In genomic region chr3:48428863-48429415, GRCh38 we compare ENCODE assay signal across 9 cellular contexts. TPM values are rescaled to one million over a fixed set of nuclear protein-coding genes. Genes with fewer than 3 reads are reported as not detected.
DNase-seq lines count a peak whose midpoint lies in the region; ATAC-seq and TF ChIP-seq lines count a peak whose summit lies in the region.
"Had no signal": no experiment of that assay in that cellular context is flagged by ENCODE, and none has a peak within 500 bp of the region (broad histone marks: within the 10 kb centered on the region; RNA-seq: fewer than 3 reads in every experiment).

No MANE protein-coding gene starts in this region.

- no peak for TF ChIP-seq EP300 in esophagus muscularis mucosa (IDR thresholded peaks at IDR 0.05)

- H3K27ac ChIP-seq in SJSA1 (no peak overlapping the region), esophagus muscularis mucosa (replicated peaks in 1 of 4) (peak overlapping the region; percentile 93 to 99 (median 98))

- DNase-seq in BE2C (peak; percentile 37), SJSA1 (ENCODE audit: low read depth in 1 of 2, low spot score in 2 of 2) (peak in 1 of 2 experiments; percentile 24), esophagus muscularis mucosa (ENCODE audit: extremely low spot score) (no peak), myocyte (ENCODE audit: low read depth) (peak; percentile 61), epidermal melanocyte (ENCODE audit: insufficient read length, low spot score) (no peak)

- no CpG with 5 or more reads among the region's 65 CpGs for WGBS in esophagus muscularis mucosa

- H3K36me3 ChIP-seq in BE2C (peaks cover 3% of the 10 kb centered on the region; the same call in 1 of the 2 replicates), SJSA1 (peaks cover 4% of the 10 kb centered on the region), esophagus muscularis mucosa (peaks cover 0 to 22% (median 16%) of the 10 kb centered on the region in 4 donors)

- H3K4me3 ChIP-seq in BE2C (ENCODE audit: low read depth, low read length) (peak overlapping the region; percentile 59), SJSA1 (peak overlapping the region; percentile 79), esophagus muscularis mucosa (peak overlapping the region; percentile 77 to 92 (median 86))

- ATAC-seq in GM21529 (IDR thresholded peaks at IDR 0.05; ENCODE audit: unreplicated experiment), result peak; percentile 39
- ATAC-seq in GM18858 (IDR thresholded peaks at IDR 0.05; ENCODE audit: unreplicated experiment), result no peak
- ATAC-seq in HG03025 (IDR thresholded peaks at IDR 0.05; ENCODE audit: low FRiP score, unreplicated experiment), result no peak

- intact Hi-C loops in esophagus muscularis mucosa (cut with DNase I), result no loop called here

- no peak for TF ChIP-seq CTCF in BE2C (IDR thresholded peaks at IDR 0.05; ENCODE audit: low read depth, low read length)
- no peak for TF ChIP-seq CTCF in esophagus muscularis mucosa (IDR thresholded peaks at IDR 0.05)

- TF ChIP-seq POLR2A in esophagus muscularis mucosa (IDR thresholded peaks at IDR 0.05; ENCODE audit: low read depth), result no peak

- no peaks in the 10 kb centered on the region for H3K27me3 ChIP-seq in BE2C
- H3K27me3 ChIP-seq in SJSA1 (replicated peaks), result 0 out of 2 replicates have a peak, but pooled peaks cover 2% of the 10 kb centered on the region
- H3K27me3 ChIP-seq in esophagus muscularis mucosa, result no peaks in the 10 kb centered on the region

- H3K9me3 ChIP-seq in BE2C (no peaks in the 10 kb centered on the region), SJSA1 (replicated peaks) (no peaks in the 10 kb centered on the region), esophagus muscularis mucosa (no peaks in the 10 kb centered on the region)

- H3K4me1 ChIP-seq in BE2C (no peaks in the 10 kb centered on the region; the same call in 1 of the 2 replicates), SJSA1 (replicated peaks) (peaks cover 8% of the 10 kb centered on the region), esophagus muscularis mucosa (peaks cover 62 to 89% (median 84%) of the 10 kb centered on the region in 4 donors)

RNA-seq across cellular contexts. Expression of gene PLXNB1, which starts 0.9 kb away (rescaled TPM):
- 24.9 TPM for polyA plus RNA-seq in BE2C (2012; ENCODE audit: insufficient read depth, insufficient read length, low read depth)
- 4.0 and 11.7 TPM in 2 replicates for total RNA-seq in SJSA1 (2014; rRNA removed; shearing (Covaris generic))
- 100 to 1,000 TPM; 120 to 200 (median 152) TPM for total RNA-seq in esophagus muscularis mucosa
- total RNA-seq in myocyte, result 59.2 and 75.7 TPM in 2 replicates
- polyA plus RNA-seq in myocyte (2012), result 52.3 TPM

RNA-seq across cellular contexts. Expression of gene CCDC51, which starts 11.0 kb away (rescaled TPM):
- polyA plus RNA-seq in BE2C (2012; ENCODE audit: insufficient read depth, insufficient read length, low read depth), result 33.3 TPM
- 11.0 and 15.9 TPM in 2 replicates for total RNA-seq in SJSA1 (2014; rRNA removed; shearing (Covaris generic))
- 10 to 100 TPM; 15.6 to 26.6 (median 23.0) TPM for total RNA-seq in esophagus muscularis mucosa
- total RNA-seq in myocyte, result 26.2 and 39.4 TPM in 2 replicates
- polyA plus RNA-seq in myocyte (2012), result 26.5 TPM

RNA-seq across cellular contexts. Expression of gene TMA7, which starts 11.1 kb away (rescaled TPM):
- polyA plus RNA-seq in BE2C (2012; ENCODE audit: insufficient read depth, insufficient read length, low read depth), result 249 TPM
- 551 and 569 TPM in 2 replicates for total RNA-seq in SJSA1 (2014; rRNA removed; shearing (Covaris generic))
- total RNA-seq in esophagus muscularis mucosa (100 to 1,000 TPM; 167 to 270 (median 205) TPM), myocyte (195 and 221 TPM in 2 replicates)
- polyA plus RNA-seq in myocyte (2012), result 417 TPM

RNA-seq across cellular contexts. Expression of gene ATRIP, which starts 17.6 kb away (rescaled TPM):
- 9.0 TPM for polyA plus RNA-seq in BE2C (2012; ENCODE audit: insufficient read depth, insufficient read length, low read depth)
- 4.1 and 9.7 TPM in 2 replicates for total RNA-seq in SJSA1 (2014; rRNA removed; shearing (Covaris generic))
- 1 to 10 TPM; 4.2 to 8.5 (median 5.3) TPM for total RNA-seq in esophagus muscularis mucosa
- 7.8 and 10.4 TPM in 2 replicates for total RNA-seq in myocyte
- polyA plus RNA-seq in myocyte (2012), result 6.5 TPM

RNA-seq across cellular contexts. Expression of gene FBXW12, which starts 56.9 kb away (rescaled TPM):
- polyA plus RNA-seq in BE2C (2012; ENCODE audit: insufficient read depth, insufficient read length, low read depth), result 0.37 TPM
- not detected in 2 replicates for total RNA-seq in SJSA1 (2014; rRNA removed; shearing (Covaris generic))
- total RNA-seq in esophagus muscularis mucosa (under 1 TPM in 1 of 4 donors, not detected in 3; 0.65 TPM), myocyte (0.21 TPM in 1 of 2 replicates, not detected in the other)
- 0.28 TPM for polyA plus RNA-seq in myocyte (2012)
- total RNA-seq: HT1080 had no signal

Comparison
In these comparisons a context has a peak if more than half of its experiments do, and no peak if none do; other contexts are left out.
1. DNase-seq: peak in BE2C (single experiment) and myocyte (single experiment); none in esophagus muscularis mucosa (single experiment) and epidermal melanocyte (single experiment).
2. Peak in every context shown above with its lines, with median percentiles within 50 percentile points of each other: H3K4me3 ChIP-seq.